Comparison of ENCODE assay signal across 1 cellular context in the genomic region with DNA sequence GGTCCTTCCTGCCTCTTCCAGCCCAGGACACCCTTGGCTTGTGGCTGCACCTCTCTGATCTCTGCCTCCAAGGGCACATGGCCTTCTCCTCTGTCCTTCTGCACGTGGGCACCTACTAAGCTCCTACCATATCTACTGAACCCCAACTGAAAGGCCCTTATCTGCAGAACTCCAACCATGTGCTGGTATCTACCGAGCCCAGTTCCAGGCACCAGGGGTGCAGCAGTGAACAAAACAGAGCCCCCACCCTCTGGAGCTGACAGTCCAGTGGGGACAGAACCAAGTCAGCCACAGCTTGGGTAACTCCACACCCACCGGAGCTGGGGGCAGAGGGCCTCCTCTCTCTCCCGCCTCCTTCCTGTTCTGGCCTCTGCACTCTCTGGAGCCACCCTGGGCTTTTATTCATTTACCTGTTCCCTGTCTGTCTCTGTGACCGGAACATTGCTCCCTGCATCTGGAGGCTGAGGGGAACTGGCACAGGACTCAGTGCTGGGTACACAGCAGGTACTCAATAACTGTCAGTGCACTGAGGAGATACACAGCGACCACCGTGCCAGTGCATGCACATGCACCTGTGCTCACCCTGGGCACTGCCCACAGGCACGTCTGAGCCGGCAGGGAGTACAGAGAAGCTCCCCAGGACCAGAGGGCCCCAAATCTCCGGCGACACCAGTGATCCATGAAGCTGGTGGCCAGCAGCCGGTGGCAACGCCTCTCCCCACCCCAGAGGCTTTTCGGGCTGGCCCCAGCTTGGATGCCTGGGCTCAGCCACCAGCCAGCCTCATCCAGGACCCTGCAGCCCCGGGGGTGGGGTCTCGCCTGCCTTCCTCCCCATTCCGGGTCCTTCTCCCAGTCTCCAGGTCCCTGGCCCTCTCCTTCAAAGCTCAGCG.
TF ChIP-seq lines count a peak whose summit lies in the region.

No MANE protein-coding gene starts in this region.

TF ChIP-seq in K562, 482 proteins besides CTCF, POLR2A, EP300 and RAD21 (continued from another document and continues in another):
- TF ChIP-seq, protein P1, sequence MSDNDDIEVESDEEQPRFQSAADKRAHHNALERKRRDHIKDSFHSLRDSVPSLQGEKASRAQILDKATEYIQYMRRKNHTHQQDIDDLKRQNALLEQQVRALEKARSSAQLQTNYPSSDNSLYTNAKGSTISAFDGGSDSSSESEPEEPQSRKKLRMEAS (CRISPR knock-in tag; IDR thresholded peaks at IDR 0.05): peak; percentile 77; the same call in 1 of the 2 replicates
- TF ChIP-seq CHD4 (IDR thresholded peaks at IDR 0.05; ENCODE audit: insufficient read depth, insufficient replicate concordance, low read depth, low read length, poor library complexity, severe bottlenecking) (no peak), ATF1 (CRISPR knock-in tag; IDR thresholded peaks at IDR 0.05) (no peak), ATF1 (tag; IDR thresholded peaks at IDR 0.05) (no peak), EP400 (IDR thresholded peaks at IDR 0.05) (peak; percentile 86; the same call in 1 of the 2 replicates), SRSF9 (IDR thresholded peaks at IDR 0.05; ENCODE audit: borderline replicate concordance, low read depth, low read length) (no peak), TFAM (CRISPR knock-in tag; conservative IDR thresholded peaks at IDR 0.05) (no peak), JUND (IDR thresholded peaks at IDR 0.05; ENCODE audit: borderline replicate concordance, low read depth, low read length) (no peak), JUND (tag; IDR thresholded peaks at IDR 0.05; ENCODE audit: borderline replicate concordance, low read depth, low read length) (no peak; the same call in 2 of the 3 replicates), ARID1B (IDR thresholded peaks at IDR 0.05) (peak; percentile 71), SIN3A (IDR thresholded peaks at IDR 0.05; ENCODE audit: borderline replicate concordance in 2 of 2, control insufficient read depth in 1 of 2, low read depth in 2 of 2, low read length in 2 of 2) (peak in 1 of 2 experiments; percentile 43; a peak in 1 of 4 replicates), L3MBTL2 (IDR thresholded peaks at IDR 0.05) (peak; percentile 55; the same call in 1 of the 2 replicates), ZBTB7A (IDR thresholded peaks at IDR 0.05; ENCODE audit: borderline replicate concordance, control insufficient read depth, low read depth, low read length) (no peak), ZNF274 (IDR thresholded peaks at IDR 0.05; ENCODE audit: borderline replicate concordance, low read depth, low read length) (no peak), ZBTB17 (CRISPR knock-in tag; IDR thresholded peaks at IDR 0.05) (no peak), SMAD4 (CRISPR knock-in tag; conservative IDR thresholded peaks at IDR 0.05) (no peak), KAT8 (IDR thresholded peaks at IDR 0.05; ENCODE audit: low read depth) (no peak), CBFA2T3 (IDR thresholded peaks at IDR 0.05) (peak; percentile 87), ZNF780A (CRISPR knock-in tag; IDR thresholded peaks at IDR 0.05) (no peak), TOE1 (IDR thresholded peaks at IDR 0.05; ENCODE audit: borderline replicate concordance) (no peak), TOE1 (CRISPR knock-in tag; IDR thresholded peaks at IDR 0.05; ENCODE audit: borderline replicate concordance, low read depth) (no peak), CBX8 (IDR thresholded peaks at IDR 0.05; ENCODE audit: borderline replicate concordance, extremely low read depth, low read depth, low read length, poor library complexity, severe bottlenecking) (no peak), PURB (CRISPR knock-in tag; IDR thresholded peaks at IDR 0.05; ENCODE audit: low read depth) (no peak), ZNF23 (CRISPR knock-in tag; IDR thresholded peaks at IDR 0.05) (no peak), TCF3 (CRISPR knock-in tag; IDR thresholded peaks at IDR 0.05) (peak; percentile 67), ZNF707 (CRISPR knock-in tag; conservative IDR thresholded peaks at IDR 0.05) (no peak), ZNF124 (CRISPR knock-in tag; IDR thresholded peaks at IDR 0.05) (no peak), NFIC (IDR thresholded peaks at IDR 0.05) (0 out of 2 replicates have a peak, but pooled peaks have one; percentile 30), DPF2 (IDR thresholded peaks at IDR 0.05) (peak; percentile 62; the same call in 1 of the 2 replicates), CBX5 (IDR thresholded peaks at IDR 0.05; ENCODE audit: borderline replicate concordance, low read depth) (no peak), ZKSCAN1 (IDR thresholded peaks at IDR 0.05; ENCODE audit: low read depth, low read length) (peak; percentile 97), MYC (IDR thresholded peaks at IDR 0.05; ENCODE audit: low read depth, low read length) (peak; percentile 82), MYC (CRISPR knock-in tag; IDR thresholded peaks at IDR 0.05; ENCODE audit: borderline replicate concordance, low read depth) (no peak), ZNF408 (CRISPR knock-in tag; IDR thresholded peaks at IDR 0.05; ENCODE audit: low read depth) (no peak), ZNF146 (CRISPR knock-in tag; IDR thresholded peaks at IDR 0.05; ENCODE audit: unreplicated experiment) (no peak), THRAP3 (IDR thresholded peaks at IDR 0.05; ENCODE audit: borderline replicate concordance) (no peak), TAF15 (IDR thresholded peaks at IDR 0.05; ENCODE audit: low read depth, low read length) (no peak), MYNN (IDR thresholded peaks at IDR 0.05) (0 out of 2 replicates have a peak, but pooled peaks have one; percentile 25), MYNN (CRISPR knock-in tag; IDR thresholded peaks at IDR 0.05) (no peak), ZBTB1 (CRISPR knock-in tag; IDR thresholded peaks at IDR 0.05; ENCODE audit: borderline replicate concordance, low read depth) (no peak), SP1 (CRISPR knock-in tag; IDR thresholded peaks at IDR 0.05) (no peak), C11orf30 (IDR thresholded peaks at IDR 0.05; ENCODE audit: low read depth) (no peak), FOXJ3 (CRISPR knock-in tag; IDR thresholded peaks at IDR 0.05) (no peak), MAFK (IDR thresholded peaks at IDR 0.05; ENCODE audit: low read length) (no peak), FOXP1 (CRISPR knock-in tag; IDR thresholded peaks at IDR 0.05) (no peak; the same call in 1 of the 2 replicates), CBX2 (IDR thresholded peaks at IDR 0.05; ENCODE audit: insufficient read depth, low read length, poor library complexity, severe bottlenecking) (no peak), PHB (CRISPR knock-in tag; IDR thresholded peaks at IDR 0.05) (no peak), ZBED1 (IDR thresholded peaks at IDR 0.05) (0 out of 2 replicates have a peak, but pooled peaks have one; percentile 31), HNRNPLL (IDR thresholded peaks at IDR 0.05; ENCODE audit: low read depth, low read length, poor library complexity, severe bottlenecking) (no peak)
- TF ChIP-seq, protein P2, sequence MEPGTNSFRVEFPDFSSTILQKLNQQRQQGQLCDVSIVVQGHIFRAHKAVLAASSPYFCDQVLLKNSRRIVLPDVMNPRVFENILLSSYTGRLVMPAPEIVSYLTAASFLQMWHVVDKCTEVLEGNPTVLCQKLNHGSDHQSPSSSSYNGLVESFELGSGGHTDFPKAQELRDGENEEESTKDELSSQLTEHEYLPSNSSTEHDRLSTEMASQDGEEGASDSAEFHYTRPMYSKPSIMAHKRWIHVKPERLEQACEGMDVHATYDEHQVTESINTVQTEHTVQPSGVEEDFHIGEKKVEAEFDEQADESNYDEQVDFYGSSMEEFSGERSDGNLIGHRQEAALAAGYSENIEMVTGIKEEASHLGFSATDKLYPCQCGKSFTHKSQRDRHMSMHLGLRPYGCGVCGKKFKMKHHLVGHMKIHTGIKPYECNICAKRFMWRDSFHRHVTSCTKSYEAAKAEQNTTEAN (CRISPR knock-in tag; IDR thresholded peaks at IDR 0.05): no peak
- TF ChIP-seq, protein P3, sequence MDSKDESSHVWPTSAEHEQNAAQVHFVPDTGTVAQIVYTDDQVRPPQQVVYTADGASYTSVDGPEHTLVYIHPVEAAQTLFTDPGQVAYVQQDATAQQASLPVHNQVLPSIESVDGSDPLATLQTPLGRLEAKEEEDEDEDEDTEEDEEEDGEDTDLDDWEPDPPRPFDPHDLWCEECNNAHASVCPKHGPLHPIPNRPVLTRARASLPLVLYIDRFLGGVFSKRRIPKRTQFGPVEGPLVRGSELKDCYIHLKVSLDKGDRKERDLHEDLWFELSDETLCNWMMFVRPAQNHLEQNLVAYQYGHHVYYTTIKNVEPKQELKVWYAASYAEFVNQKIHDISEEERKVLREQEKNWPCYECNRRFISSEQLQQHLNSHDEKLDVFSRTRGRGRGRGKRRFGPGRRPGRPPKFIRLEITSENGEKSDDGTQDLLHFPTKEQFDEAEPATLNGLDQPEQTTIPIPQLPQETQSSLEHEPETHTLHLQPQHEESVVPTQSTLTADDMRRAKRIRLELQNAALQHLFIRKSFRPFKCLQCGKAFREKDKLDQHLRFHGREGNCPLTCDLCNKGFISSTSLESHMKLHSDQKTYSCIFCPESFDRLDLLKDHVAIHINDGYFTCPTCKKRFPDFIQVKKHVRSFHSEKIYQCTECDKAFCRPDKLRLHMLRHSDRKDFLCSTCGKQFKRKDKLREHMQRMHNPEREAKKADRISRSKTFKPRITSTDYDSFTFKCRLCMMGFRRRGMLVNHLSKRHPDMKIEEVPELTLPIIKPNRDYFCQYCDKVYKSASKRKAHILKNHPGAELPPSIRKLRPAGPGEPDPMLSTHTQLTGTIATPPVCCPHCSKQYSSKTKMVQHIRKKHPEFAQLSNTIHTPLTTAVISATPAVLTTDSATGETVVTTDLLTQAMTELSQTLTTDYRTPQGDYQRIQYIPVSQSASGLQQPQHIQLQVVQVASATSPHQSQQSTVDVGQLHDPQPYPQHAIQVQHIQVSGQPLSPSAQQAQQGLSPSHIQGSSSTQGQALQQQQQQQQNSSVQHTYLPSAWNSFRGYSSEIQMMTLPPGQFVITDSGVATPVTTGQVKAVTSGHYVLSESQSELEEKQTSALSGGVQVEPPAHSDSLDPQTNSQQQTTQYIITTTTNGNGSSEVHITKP (IDR thresholded peaks at IDR 0.05; ENCODE audit: partially characterized antibody): peak; percentile 68
- TF ChIP-seq, protein P4, sequence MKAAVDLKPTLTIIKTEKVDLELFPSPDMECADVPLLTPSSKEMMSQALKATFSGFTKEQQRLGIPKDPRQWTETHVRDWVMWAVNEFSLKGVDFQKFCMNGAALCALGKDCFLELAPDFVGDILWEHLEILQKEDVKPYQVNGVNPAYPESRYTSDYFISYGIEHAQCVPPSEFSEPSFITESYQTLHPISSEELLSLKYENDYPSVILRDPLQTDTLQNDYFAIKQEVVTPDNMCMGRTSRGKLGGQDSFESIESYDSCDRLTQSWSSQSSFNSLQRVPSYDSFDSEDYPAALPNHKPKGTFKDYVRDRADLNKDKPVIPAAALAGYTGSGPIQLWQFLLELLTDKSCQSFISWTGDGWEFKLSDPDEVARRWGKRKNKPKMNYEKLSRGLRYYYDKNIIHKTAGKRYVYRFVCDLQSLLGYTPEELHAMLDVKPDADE (conservative IDR thresholded peaks at IDR 0.05; ENCODE audit: control insufficient read depth, low read depth, low read length): no peak
- TF ChIP-seq, protein P5, sequence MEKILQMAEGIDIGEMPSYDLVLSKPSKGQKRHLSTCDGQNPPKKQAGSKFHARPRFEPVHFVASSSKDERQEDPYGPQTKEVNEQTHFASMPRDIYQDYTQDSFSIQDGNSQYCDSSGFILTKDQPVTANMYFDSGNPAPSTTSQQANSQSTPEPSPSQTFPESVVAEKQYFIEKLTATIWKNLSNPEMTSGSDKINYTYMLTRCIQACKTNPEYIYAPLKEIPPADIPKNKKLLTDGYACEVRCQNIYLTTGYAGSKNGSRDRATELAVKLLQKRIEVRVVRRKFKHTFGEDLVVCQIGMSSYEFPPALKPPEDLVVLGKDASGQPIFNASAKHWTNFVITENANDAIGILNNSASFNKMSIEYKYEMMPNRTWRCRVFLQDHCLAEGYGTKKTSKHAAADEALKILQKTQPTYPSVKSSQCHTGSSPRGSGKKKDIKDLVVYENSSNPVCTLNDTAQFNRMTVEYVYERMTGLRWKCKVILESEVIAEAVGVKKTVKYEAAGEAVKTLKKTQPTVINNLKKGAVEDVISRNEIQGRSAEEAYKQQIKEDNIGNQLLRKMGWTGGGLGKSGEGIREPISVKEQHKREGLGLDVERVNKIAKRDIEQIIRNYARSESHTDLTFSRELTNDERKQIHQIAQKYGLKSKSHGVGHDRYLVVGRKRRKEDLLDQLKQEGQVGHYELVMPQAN (IDR thresholded peaks at IDR 0.05; ENCODE audit: borderline replicate concordance): peak; percentile 47; the same call in 1 of the 2 replicates
- TF ChIP-seq, protein P6, sequence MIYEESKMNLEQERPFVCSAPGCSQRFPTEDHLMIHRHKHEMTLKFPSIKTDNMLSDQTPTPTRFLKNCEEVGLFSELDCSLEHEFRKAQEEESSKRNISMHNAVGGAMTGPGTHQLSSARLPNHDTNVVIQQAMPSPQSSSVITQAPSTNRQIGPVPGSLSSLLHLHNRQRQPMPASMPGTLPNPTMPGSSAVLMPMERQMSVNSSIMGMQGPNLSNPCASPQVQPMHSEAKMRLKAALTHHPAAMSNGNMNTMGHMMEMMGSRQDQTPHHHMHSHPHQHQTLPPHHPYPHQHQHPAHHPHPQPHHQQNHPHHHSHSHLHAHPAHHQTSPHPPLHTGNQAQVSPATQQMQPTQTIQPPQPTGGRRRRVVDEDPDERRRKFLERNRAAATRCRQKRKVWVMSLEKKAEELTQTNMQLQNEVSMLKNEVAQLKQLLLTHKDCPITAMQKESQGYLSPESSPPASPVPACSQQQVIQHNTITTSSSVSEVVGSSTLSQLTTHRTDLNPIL (CRISPR knock-in tag; IDR thresholded peaks at IDR 0.05): no peak
- TF ChIP-seq, protein P7, sequence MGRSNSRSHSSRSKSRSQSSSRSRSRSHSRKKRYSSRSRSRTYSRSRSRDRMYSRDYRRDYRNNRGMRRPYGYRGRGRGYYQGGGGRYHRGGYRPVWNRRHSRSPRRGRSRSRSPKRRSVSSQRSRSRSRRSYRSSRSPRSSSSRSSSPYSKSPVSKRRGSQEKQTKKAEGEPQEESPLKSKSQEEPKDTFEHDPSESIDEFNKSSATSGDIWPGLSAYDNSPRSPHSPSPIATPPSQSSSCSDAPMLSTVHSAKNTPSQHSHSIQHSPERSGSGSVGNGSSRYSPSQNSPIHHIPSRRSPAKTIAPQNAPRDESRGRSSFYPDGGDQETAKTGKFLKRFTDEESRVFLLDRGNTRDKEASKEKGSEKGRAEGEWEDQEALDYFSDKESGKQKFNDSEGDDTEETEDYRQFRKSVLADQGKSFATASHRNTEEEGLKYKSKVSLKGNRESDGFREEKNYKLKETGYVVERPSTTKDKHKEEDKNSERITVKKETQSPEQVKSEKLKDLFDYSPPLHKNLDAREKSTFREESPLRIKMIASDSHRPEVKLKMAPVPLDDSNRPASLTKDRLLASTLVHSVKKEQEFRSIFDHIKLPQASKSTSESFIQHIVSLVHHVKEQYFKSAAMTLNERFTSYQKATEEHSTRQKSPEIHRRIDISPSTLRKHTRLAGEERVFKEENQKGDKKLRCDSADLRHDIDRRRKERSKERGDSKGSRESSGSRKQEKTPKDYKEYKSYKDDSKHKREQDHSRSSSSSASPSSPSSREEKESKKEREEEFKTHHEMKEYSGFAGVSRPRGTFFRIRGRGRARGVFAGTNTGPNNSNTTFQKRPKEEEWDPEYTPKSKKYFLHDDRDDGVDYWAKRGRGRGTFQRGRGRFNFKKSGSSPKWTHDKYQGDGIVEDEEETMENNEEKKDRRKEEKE (IDR thresholded peaks at IDR 0.05; ENCODE audit: borderline replicate concordance in 1 of 2, control insufficient read depth in 1 of 2, low read depth in 2 of 2, low read length in 1 of 2): no peak
